Comparison of ENCODE assay signal across 11 cellular contexts in the genomic region with DNA sequence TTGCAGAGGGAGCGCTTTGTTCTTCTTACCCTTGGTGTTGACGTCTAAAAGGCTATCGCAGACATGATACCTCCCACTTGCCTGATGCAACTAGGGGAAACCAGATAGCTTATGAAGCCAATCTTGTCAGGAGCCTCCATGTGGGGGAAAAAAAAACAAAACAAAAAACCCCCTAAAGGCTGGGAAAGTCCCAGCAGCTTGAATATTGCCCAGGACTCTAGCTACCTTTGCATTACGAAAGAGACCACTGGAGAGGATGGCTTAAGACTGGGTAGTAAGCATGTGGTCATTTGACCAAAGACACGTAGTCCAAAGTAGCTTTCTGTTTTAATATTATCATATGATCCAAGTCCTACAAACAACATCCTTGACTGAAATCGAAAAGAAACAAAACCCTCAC.
A peak's percentile ranks its signal among the peaks of the same experiment; 100 is the strongest.
DNase-seq lines count a peak whose midpoint lies in the region; ATAC-seq and TF ChIP-seq lines count a peak whose summit lies in the region.
"Had no signal": no experiment of that assay in that cellular context is flagged by ENCODE, and none has a peak within 500 bp of the region (broad histone marks: within the 10 kb centered on the region; RNA-seq: fewer than 3 reads in every experiment).

No MANE protein-coding gene starts in this region.

- no peaks in the 10 kb centered on the region for H3K36me3 ChIP-seq in left lung
- no peaks in the 10 kb centered on the region for H3K36me3 ChIP-seq in body of pancreas (replicated peaks in 1 of 2; ENCODE audit: insufficient read depth in 1 of 2, low read depth in 2 of 2)

- no peak overlapping the region for H3K4me3 Mint-ChIP-seq in stimulated activated memory B cell treated with anti-CD40 and anti-IgM and Interleukin-4, amounts not matched to agents 10 μg/mL and 1 μg/mL and 100 μg/mL, for 72 hours
- no peak overlapping the region for H3K4me3 Mint-ChIP-seq in activated naive CD4-positive, alpha-beta T cell treated with anti-CD3 and anti-CD28 coated beads, Interleukin-2, amount 10 ng/mL, durations not matched to agents 7 days and 5 days
- H3K4me3 Mint-ChIP-seq: T-helper 17 cell had no signal

- CTCF ChIA-PET in activated naive CD4-positive, alpha-beta T cell treated with anti-CD3 and anti-CD28 coated beads, Interleukin-2, amount 10 ng/mL, durations not matched to agents 7 days and 5 days (lab: Charles Lee) = no interaction called here

- no peaks in the 10 kb centered on the region for H3K9me3 Mint-ChIP-seq in stimulated activated memory B cell treated with anti-CD40 and anti-IgM and Interleukin-4, amounts not matched to agents 10 μg/mL and 1 μg/mL and 100 μg/mL, for 72 hours
- peaks cover 5% of the 10 kb centered on the region for H3K9me3 Mint-ChIP-seq in activated naive CD4-positive, alpha-beta T cell treated with anti-CD3 and anti-CD28 coated beads, Interleukin-2, amount 10 ng/mL, durations not matched to agents 7 days and 5 days

- intact Hi-C loops in left lung (cut with DNase I) (no loop called here), body of pancreas (cut with DNase I) (no loop called here)

- TF ChIP-seq POLR2A in body of pancreas (IDR thresholded peaks at IDR 0.05) = no peak

- H3K4me3 ChIP-seq in GM12865 (ENCODE audit: low read depth, low read length) (peak overlapping the region; percentile 30), left lung (no peak overlapping the region), body of pancreas (no peak overlapping the region)

- H3K36me3 Mint-ChIP-seq in stimulated activated memory B cell treated with anti-CD40 and anti-IgM and Interleukin-4, amounts not matched to agents 10 μg/mL and 1 μg/mL and 100 μg/mL, for 72 hours = no peaks in the 10 kb centered on the region
- H3K36me3 Mint-ChIP-seq in activated naive CD4-positive, alpha-beta T cell treated with anti-CD3 and anti-CD28 coated beads, Interleukin-2, amount 10 ng/mL, durations not matched to agents 7 days and 5 days = no peaks in the 10 kb centered on the region

- peak; percentile 86 for ATAC-seq in HG02763 (IDR thresholded peaks at IDR 0.05; ENCODE audit: unreplicated experiment)
- peak; percentile 92 for ATAC-seq in HG03565 (IDR thresholded peaks at IDR 0.05; ENCODE audit: unreplicated experiment)
- ATAC-seq in left lung = no peak
- ATAC-seq in body of pancreas = no peak
- ATAC-seq in stimulated activated memory B cell treated with anti-CD40 and anti-IgM and Interleukin-4, amounts not matched to agents 10 μg/mL and 1 μg/mL and 100 μg/mL, for 72 hours = no peak
- ATAC-seq: T-helper 17 cell had no signal

- H3K9me3 ChIP-seq in left lung = no peaks in the 10 kb centered on the region
- H3K9me3 ChIP-seq in body of pancreas = no peaks in the 10 kb centered on the region

- H3K27ac ChIP-seq in left lung (no peak overlapping the region), body of pancreas (no peak overlapping the region)

- no peak overlapping the region for H3K27ac Mint-ChIP-seq in stimulated activated memory B cell treated with anti-CD40 and anti-IgM and Interleukin-4, amounts not matched to agents 10 μg/mL and 1 μg/mL and 100 μg/mL, for 72 hours
- H3K27ac Mint-ChIP-seq in activated naive CD4-positive, alpha-beta T cell treated with anti-CD3 and anti-CD28 coated beads, Interleukin-2, amount 10 ng/mL, durations not matched to agents 7 days and 5 days = no peak overlapping the region
- H3K27ac Mint-ChIP-seq: T-helper 17 cell had no signal

- DNase-seq in GM12865 (ENCODE audit: low read depth) (peak; percentile 91), GM19240 (ENCODE audit: insufficient read length, low spot score) (peak; percentile 33), left lung (no peak), body of pancreas (no peak)
- DNase-seq in activated naive CD4-positive, alpha-beta T cell treated with anti-CD3 and anti-CD28 coated beads, Interleukin-2, amount 10 ng/mL, durations not matched to agents 7 days and 5 days = no peak
- DNase-seq: DMS79, H7, T-helper 17 cell had no signal

- no peaks in the 10 kb centered on the region for H3K27me3 ChIP-seq in left lung
- no peaks in the 10 kb centered on the region for H3K27me3 ChIP-seq in body of pancreas

- 91 to 92% methylated on average over 6 of the region's 6 CpGs for WGBS in body of pancreas, 2 donors

- no peaks in the 10 kb centered on the region for H3K4me1 Mint-ChIP-seq in stimulated activated memory B cell treated with anti-CD40 and anti-IgM and Interleukin-4, amounts not matched to agents 10 μg/mL and 1 μg/mL and 100 μg/mL, for 72 hours
- no peaks in the 10 kb centered on the region for H3K4me1 Mint-ChIP-seq in activated naive CD4-positive, alpha-beta T cell treated with anti-CD3 and anti-CD28 coated beads, Interleukin-2, amount 10 ng/mL, durations not matched to agents 7 days and 5 days
- H3K4me1 Mint-ChIP-seq: T-helper 17 cell had no signal

- TF ChIP-seq CTCF in GM12865 (IDR thresholded peaks at IDR 0.05; ENCODE audit: insufficient read depth, low read depth, low read length, missing control alignments) = no peak
- no peak for TF ChIP-seq CTCF in left lung (IDR thresholded peaks at IDR 0.05)
- TF ChIP-seq CTCF in body of pancreas (IDR thresholded peaks at IDR 0.05) = no peak

- H3K4me1 ChIP-seq in left lung (no peaks in the 10 kb centered on the region), body of pancreas (peaks cover 11% of the 10 kb centered on the region)

- no peaks in the 10 kb centered on the region for H3K27me3 Mint-ChIP-seq in stimulated activated memory B cell treated with anti-CD40 and anti-IgM and Interleukin-4, amounts not matched to agents 10 μg/mL and 1 μg/mL and 100 μg/mL, for 72 hours
- H3K27me3 Mint-ChIP-seq in activated naive CD4-positive, alpha-beta T cell treated with anti-CD3 and anti-CD28 coated beads, Interleukin-2, amount 10 ng/mL, durations not matched to agents 7 days and 5 days = no peaks in the 10 kb centered on the region

Comparison
In these comparisons a context has a peak if more than half of its experiments do, and no peak if none do; other contexts are left out.
1. DNase-seq: peak in GM12865 (single experiment) and GM19240 (single experiment); none in left lung (0 of 2), body of pancreas (0 of 4) and activated naive CD4-positive, alpha-beta T cell treated with anti-CD3 and anti-CD28 coated beads, Interleukin-2, amount 10 ng/mL, durations not matched to agents 7 days and 5 days (single experiment).
2. ATAC-seq: peak in HG02763 (single experiment) and HG03565 (single experiment); none in left lung (single experiment), body of pancreas (single experiment) and stimulated activated memory B cell treated with anti-CD40 and anti-IgM and Interleukin-4, amounts not matched to agents 10 μg/mL and 1 μg/mL and 100 μg/mL, for 72 hours (single experiment).